9 cellular contexts compared by ENCODE assay signal in the genomic region with DNA sequence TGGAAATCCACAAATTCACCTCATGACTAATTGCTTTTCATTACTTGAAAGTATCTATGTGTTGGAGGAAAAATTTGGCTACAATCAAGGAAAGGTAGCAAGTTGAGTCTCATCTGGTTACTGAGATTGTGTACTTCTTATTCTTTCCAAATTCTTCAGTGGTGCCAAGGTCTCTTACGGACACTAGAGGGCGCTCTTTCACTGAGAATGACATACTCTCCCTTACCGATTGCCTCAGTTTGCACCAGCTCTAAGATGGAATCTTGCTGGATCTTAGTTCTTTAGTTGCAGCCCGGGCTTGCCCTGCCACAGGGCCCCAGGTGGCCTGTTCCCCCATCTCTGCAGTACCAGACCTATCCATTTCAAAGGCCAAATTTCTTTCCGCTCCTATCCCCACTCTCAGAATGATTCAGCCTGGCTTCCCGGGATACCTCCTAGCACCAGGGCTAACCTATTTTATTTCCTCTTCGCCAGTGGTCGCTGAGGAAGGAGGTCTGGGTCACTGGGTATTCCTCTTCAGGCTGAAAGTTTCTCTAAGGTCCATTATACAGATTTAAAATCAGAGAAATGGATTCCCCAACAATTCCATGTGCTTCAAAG. TPM values are rescaled to one million over a fixed set of nuclear protein-coding genes. Genes with fewer than 3 reads are reported as not detected.
DNase-seq lines count a peak whose midpoint lies in the region; ATAC-seq and TF ChIP-seq lines count a peak whose summit lies in the region.
"Had no signal": no experiment of that assay in that cellular context is flagged by ENCODE, and none has a peak within 500 bp of the region (broad histone marks: within the 10 kb centered on the region; RNA-seq: fewer than 3 reads in every experiment).

No MANE protein-coding gene starts in this region.

- peak; percentile 65 for TF ChIP-seq CTCF in GM12872 (IDR thresholded peaks at IDR 0.05; ENCODE audit: insufficient read depth, low read depth, low read length)

- DNase-seq in AG20443 (ENCODE audit: low spot score) (peak; percentile 44), NCI-H69 (lab: John Stamatoyannopoulos, UW) (peak; percentile 50), globus pallidus (ENCODE audit: low spot score) (peak; percentile 38), sciatic nerve (ENCODE audit: low spot score) (no peak)
- peak; percentile 26 for DNase-seq in activated T-cell treated with anti-CD3 and anti-CD28 coated beads, Interleukin-2, amount 50 U/mL, for 1 hour

- intact Hi-C loops in sciatic nerve (cut with DNase I) = no loop called here

- ATAC-seq in HG03097 (IDR thresholded peaks at IDR 0.05; ENCODE audit: low FRiP score, unreplicated experiment) (peak; percentile 79), sciatic nerve (peak; percentile 71), HG03439 (IDR thresholded peaks at IDR 0.05; ENCODE audit: unreplicated experiment) (no peak)

RNA-seq across cellular contexts. Expression of a gene that starts 24.6 kb away (rescaled TPM):
- total RNA-seq in sciatic nerve = not detected
- total RNA-seq: mononuclear cell had no signal
